In the genomic region with DNA sequence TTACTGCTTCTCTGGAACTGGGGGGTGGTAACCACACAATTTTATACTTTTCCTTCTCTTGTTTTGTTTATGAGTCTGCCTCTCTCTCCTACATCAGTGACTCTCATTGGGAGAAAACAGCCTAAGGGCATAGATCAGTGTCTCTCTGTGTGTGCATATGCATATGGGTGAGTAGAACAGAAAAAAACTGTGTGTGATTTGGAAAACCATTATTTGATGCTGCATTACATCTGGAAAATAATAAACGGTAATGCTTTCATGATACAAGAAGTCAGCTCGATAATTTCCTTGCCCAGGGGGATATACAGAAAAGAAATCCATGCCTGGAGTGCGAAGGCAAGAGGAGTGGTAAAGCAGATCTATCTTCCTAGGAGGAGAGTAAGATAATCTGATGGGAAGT, we compare ENCODE assay signal across 20 cellular contexts.
"Had no signal": no experiment of that assay in that cellular context is flagged by ENCODE, and none has a peak within 500 bp of the region (broad histone marks: within the 10 kb centered on the region; RNA-seq: fewer than 3 reads in every experiment).

No MANE protein-coding gene starts in this region.

- DNase-seq: dermis blood vessel endothelial cell; effector memory CD4-positive, alpha-beta T cell; head of caudate nucleus; left ventricle myocardium superior; lower lobe of right lung; natural killer cell; occipital lobe; pancreas; right lobe of liver; small intestine; stimulated activated CD4-positive, alpha-beta T cell treated with anti-CD3 and anti-CD28 coated beads, Interleukin-15, amount 100 ng/mL, for 24 hours; stimulated activated CD4-positive, alpha-beta T cell treated with anti-CD3 and anti-CD28 coated beads, Interleukin-2, amount 100 ng/mL, for 48 hours; stimulated activated naive CD4-positive, alpha-beta T cell; stimulated activated naive CD8-positive, alpha-beta T cell treated with anti-CD3 and anti-CD28 coated beads, Interleukin-15, amount 100 ng/mL, for 72 hours; transverse colon; upper lobe of right lung; uterus had no signal

- H3K9me3 ChIP-seq: lower lobe of right lung, pancreas, suprapubic skin had no signal

- H3K27ac ChIP-seq: coronary artery, esophagus muscularis mucosa, lower lobe of right lung, pancreas, right lobe of liver, suprapubic skin, transverse colon, upper lobe of right lung, uterus had no signal

- H3K4me3 ChIP-seq: coronary artery, esophagus muscularis mucosa, lower lobe of right lung, pancreas, right lobe of liver, suprapubic skin, transverse colon, upper lobe of right lung, uterus had no signal

- H3K36me3 ChIP-seq: esophagus muscularis mucosa, lower lobe of right lung, pancreas, right lobe of liver, suprapubic skin, transverse colon, upper lobe of right lung, uterus had no signal

- ATAC-seq: left ventricle myocardium superior; lower lobe of right lung; natural killer cell; pancreas; right lobe of liver; stimulated activated naive CD8-positive, alpha-beta T cell treated with anti-CD3 and anti-CD28 coated beads, Interleukin-15, amount 100 ng/mL, for 72 hours; upper lobe of right lung had no signal
